ENCODE assay signal across 1 cellular context in genomic region chr9:93033541-93033940, GRCh38.
TF ChIP-seq lines count a peak whose summit lies in the region.

No MANE protein-coding gene starts in this region.

TF ChIP-seq in WTC11, 78 proteins besides CTCF, POLR2A, EP300 and RAD21 (continued from another document):
- no peak for TF ChIP-seq USF2 (CRISPR knock-in tag; IDR thresholded peaks at IDR 0.05)
- TF ChIP-seq, protein P1, sequence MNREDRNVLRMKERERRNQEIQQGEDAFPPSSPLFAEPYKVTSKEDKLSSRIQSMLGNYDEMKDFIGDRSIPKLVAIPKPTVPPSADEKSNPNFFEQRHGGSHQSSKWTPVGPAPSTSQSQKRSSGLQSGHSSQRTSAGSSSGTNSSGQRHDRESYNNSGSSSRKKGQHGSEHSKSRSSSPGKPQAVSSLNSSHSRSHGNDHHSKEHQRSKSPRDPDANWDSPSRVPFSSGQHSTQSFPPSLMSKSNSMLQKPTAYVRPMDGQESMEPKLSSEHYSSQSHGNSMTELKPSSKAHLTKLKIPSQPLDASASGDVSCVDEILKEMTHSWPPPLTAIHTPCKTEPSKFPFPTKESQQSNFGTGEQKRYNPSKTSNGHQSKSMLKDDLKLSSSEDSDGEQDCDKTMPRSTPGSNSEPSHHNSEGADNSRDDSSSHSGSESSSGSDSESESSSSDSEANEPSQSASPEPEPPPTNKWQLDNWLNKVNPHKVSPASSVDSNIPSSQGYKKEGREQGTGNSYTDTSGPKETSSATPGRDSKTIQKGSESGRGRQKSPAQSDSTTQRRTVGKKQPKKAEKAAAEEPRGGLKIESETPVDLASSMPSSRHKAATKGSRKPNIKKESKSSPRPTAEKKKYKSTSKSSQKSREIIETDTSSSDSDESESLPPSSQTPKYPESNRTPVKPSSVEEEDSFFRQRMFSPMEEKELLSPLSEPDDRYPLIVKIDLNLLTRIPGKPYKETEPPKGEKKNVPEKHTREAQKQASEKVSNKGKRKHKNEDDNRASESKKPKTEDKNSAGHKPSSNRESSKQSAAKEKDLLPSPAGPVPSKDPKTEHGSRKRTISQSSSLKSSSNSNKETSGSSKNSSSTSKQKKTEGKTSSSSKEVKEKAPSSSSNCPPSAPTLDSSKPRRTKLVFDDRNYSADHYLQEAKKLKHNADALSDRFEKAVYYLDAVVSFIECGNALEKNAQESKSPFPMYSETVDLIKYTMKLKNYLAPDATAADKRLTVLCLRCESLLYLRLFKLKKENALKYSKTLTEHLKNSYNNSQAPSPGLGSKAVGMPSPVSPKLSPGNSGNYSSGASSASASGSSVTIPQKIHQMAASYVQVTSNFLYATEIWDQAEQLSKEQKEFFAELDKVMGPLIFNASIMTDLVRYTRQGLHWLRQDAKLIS (CRISPR knock-in tag; IDR thresholded peaks at IDR 0.05; ENCODE audit: borderline replicate concordance) = no peak
- no peak for TF ChIP-seq ELF4 (CRISPR knock-in tag; IDR thresholded peaks at IDR 0.05; ENCODE audit: low read depth)
